ENCODE assay signal across 8 cellular contexts in the genomic region with DNA sequence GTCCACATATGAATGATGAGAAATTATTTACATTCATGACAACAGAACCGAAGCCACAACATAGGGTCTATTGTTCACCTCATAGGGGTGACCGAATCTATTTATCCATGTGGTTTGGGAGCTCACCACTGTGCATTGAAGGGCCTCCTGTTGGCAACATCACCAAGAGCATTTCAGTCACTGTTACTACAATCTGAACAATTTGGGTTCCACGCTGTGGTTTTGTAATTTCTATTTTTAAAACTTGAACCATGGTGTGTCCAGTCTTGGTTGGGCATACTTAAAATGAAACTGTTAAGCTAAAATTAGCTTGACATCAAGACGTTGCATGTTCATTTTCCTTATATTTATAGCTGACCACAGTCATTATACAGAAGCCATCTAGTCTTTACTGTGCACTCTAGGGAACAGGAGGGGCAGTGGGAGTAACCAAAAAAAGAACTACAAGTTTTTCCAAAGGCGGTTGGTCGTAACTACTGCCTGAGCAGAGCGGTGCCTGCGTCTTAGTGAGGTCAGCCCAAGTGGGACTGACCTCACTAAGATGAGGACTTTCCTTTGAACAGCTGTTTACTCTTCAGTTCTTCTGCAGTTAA.
DNase-seq lines count a peak whose midpoint lies in the region; ATAC-seq and TF ChIP-seq lines count a peak whose summit lies in the region.

No MANE protein-coding gene starts in this region.

- H3K4me3 ChIP-seq in ascending aorta (no peak overlapping the region), muscle layer of duodenum (ENCODE audit: low read depth in 1 of 2, low read length in 2 of 2) (no peak overlapping the region), neural progenitor cell (no peak overlapping the region)

- H3K4me3 Mint-ChIP-seq in neural progenitor cell = no peak overlapping the region

- no peaks in the 10 kb centered on the region for H3F3A ChIP-seq in neural progenitor cell (ENCODE audit: low read depth)

- ATAC-seq in GM19467 (IDR thresholded peaks at IDR 0.05; ENCODE audit: unreplicated experiment) (peak; percentile 65), HG03432 (IDR thresholded peaks at IDR 0.05; ENCODE audit: unreplicated experiment) (peak; percentile 87)

- no peaks in the 10 kb centered on the region for H3K27me3 ChIP-seq in ascending aorta
- no peaks in the 10 kb centered on the region for H3K27me3 ChIP-seq in muscle layer of duodenum (ENCODE audit: low read depth, low read length)
- no peaks in the 10 kb centered on the region for H3K27me3 ChIP-seq in neural progenitor cell

- H3K9me3 ChIP-seq in ascending aorta (no peaks in the 10 kb centered on the region), muscle layer of duodenum (ENCODE audit: control insufficient read depth in 1 of 2, low read length in 2 of 2) (no peaks in the 10 kb centered on the region), neural progenitor cell (ENCODE audit: low read depth) (no peaks in the 10 kb centered on the region)

- peaks cover 1% of the 10 kb centered on the region for H3K27me3 Mint-ChIP-seq in neural progenitor cell (ENCODE audit: insufficient read depth, low read depth)

- DNase-seq in CD1c-positive myeloid dendritic cell (ENCODE audit: extremely low spot score) = peak; percentile 9
- no peak for DNase-seq in ascending aorta (ENCODE audit: low spot score in 2 of 2)
- no peak for DNase-seq in NCI-H2196 (lab: John Stamatoyannopoulos, UW; ENCODE audit: unreplicated experiment)
- DNase-seq in NCI-H226 = no peak
- no peak for DNase-seq in neural progenitor cell (ENCODE audit: low spot score)

- TF ChIP-seq CTCF in ascending aorta (IDR thresholded peaks at IDR 0.05) (no peak), neural progenitor cell (IDR thresholded peaks at IDR 0.05) (no peak)

- H3K27ac ChIP-seq in ascending aorta (peak overlapping the region; percentile 80 to 84), muscle layer of duodenum (ENCODE audit: low read length) (peak overlapping the region; percentile 56), neural progenitor cell (no peak overlapping the region)

- H3K4me1 ChIP-seq in ascending aorta = peaks cover 0 to 6% of the 10 kb centered on the region in 2 donors
- H3K4me1 ChIP-seq in muscle layer of duodenum (ENCODE audit: control insufficient read depth in 1 of 2, insufficient read depth in 2 of 2, low read length in 2 of 2) = peaks cover 5 to 7% of the 10 kb centered on the region in 2 donors
- H3K4me1 ChIP-seq in neural progenitor cell = peaks cover 6% of the 10 kb centered on the region

- no peak overlapping the region for H2AFZ ChIP-seq in neural progenitor cell (replicated peaks)

- H4K20me1 ChIP-seq in neural progenitor cell (ENCODE audit: low read depth) = no peaks in the 10 kb centered on the region

- intact Hi-C loops in ascending aorta (cut with DNase I) = no loop called here

- H3K36me3 ChIP-seq in ascending aorta (no peaks in the 10 kb centered on the region), muscle layer of duodenum (ENCODE audit: control insufficient read depth in 1 of 2, insufficient read depth in 2 of 2, low read length in 2 of 2) (no peaks in the 10 kb centered on the region), neural progenitor cell (no peaks in the 10 kb centered on the region)

- no peak overlapping the region for H3K9ac ChIP-seq in neural progenitor cell

- H3K9me3 Mint-ChIP-seq in neural progenitor cell = peaks cover 5% of the 10 kb centered on the region

- no peak overlapping the region for H3K4me2 ChIP-seq in neural progenitor cell

- H3K4me1 Mint-ChIP-seq in neural progenitor cell = peaks cover 15% of the 10 kb centered on the region

- H3K27ac Mint-ChIP-seq in neural progenitor cell = no peak overlapping the region

- peaks cover 3% of the 10 kb centered on the region for H3K36me3 Mint-ChIP-seq in neural progenitor cell

- H3K79me2 ChIP-seq in neural progenitor cell (ENCODE audit: low read depth) = no peaks in the 10 kb centered on the region
